Comparison of ENCODE assay signal across 26 cellular contexts in the genomic region with DNA sequence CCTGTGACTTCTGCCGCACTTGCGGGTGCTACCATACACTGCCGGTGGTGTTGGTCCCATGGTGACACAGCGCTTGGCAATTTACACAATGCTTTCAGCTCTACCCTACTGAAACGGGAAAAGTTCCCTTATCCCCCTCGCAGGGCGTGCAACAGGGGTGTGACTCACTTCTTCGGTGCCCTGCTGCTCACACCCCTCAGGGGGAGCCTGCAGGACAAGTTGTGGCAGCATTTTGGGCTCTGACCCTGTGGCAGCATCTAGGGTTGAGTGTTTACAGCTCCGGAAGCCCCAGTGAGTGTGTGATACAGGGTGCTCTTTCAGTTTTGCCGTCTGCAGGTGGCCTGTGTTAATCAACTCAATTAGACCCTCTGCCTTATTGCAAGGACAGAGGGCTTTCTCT.
"Had no signal": no experiment of that assay in that cellular context is flagged by ENCODE, and none has a peak within 500 bp of the region (broad histone marks: within the 10 kb centered on the region; RNA-seq: fewer than 3 reads in every experiment).

No MANE protein-coding gene starts in this region.

- H3K27me3 ChIP-seq: colonic mucosa, Peyer's patch, SJSA1 had no signal

- H3K4me1 ChIP-seq: colonic mucosa, Peyer's patch, SJSA1 had no signal

- H3K9me3 ChIP-seq: colonic mucosa, Peyer's patch, SJSA1 had no signal

- H3K36me3 ChIP-seq: colonic mucosa, Peyer's patch, SJSA1 had no signal

- ATAC-seq: activated naive CD4-positive, alpha-beta T cell treated with anti-CD3 and anti-CD28 coated beads, Interleukin-2, amount 50 U/mL, for 72 hours; activated T-cell treated with anti-CD3 and anti-CD28 coated beads, Interleukin-2, amount 50 U/mL, for 4 hours; SK-N-SH treated with all-trans-retinoic acid at 6 μM for 48 hours; WTC11 had no signal

- H3K27ac ChIP-seq: colonic mucosa, Peyer's patch, RWPE1, SJSA1 had no signal

- H3K4me3 ChIP-seq: colonic mucosa, Peyer's patch, SJSA1 had no signal

- DNase-seq: activated CD4-positive, alpha-beta memory T cell treated with anti-CD3 and anti-CD28 coated beads for 36 hours; activated CD4-positive, alpha-beta T cell treated with anti-CD3 and anti-CD28 coated beads, Interleukin-2, amount 10 ng/mL, durations not matched to agents 24 days and 14 days; activated CD4-positive, CD25-positive, alpha-beta regulatory T cell treated with anti-CD3 and anti-CD28 coated beads, Interleukin-2, amount 50 U/mL, for 72 hours; activated CD8-positive, alpha-beta memory T cell treated with anti-CD3 and anti-CD28 coated beads for 24 hours; activated effector memory CD4-positive, alpha-beta T cell treated with anti-CD3 and anti-CD28 coated beads, Interleukin-2, amount 50 U/mL, for 16 hours; activated naive CD4-positive, alpha-beta T cell treated with Interleukin-2 at 50 U/mL for 16 hours; activated T-cell treated with anti-CD3 and anti-CD28 coated beads, Interleukin-2, amount 50 U/mL, for 4 hours; colonic mucosa; Kasumi-1; NCI-H1105; NCI-H1436; NCI-H1694 treated with DMSO at 0.1 percent for 48 hours; NCI-H2029 treated with DMSO at 0.1 percent for 48 hours; NCI-H345; NCI-H510A; NCI-H526 treated with DMSO at 0.1 percent for 48 hours; NCI-H82; NK-92 treated with Interleukin-12 subunit alpha and Interleukin-12 subunit beta, amount 100 ng/mL, for 24 hours; Peyer's patch; SHP77; SW 1271 had no signal
